In genomic region chr12:63179224-63179623, GRCh38 we compare ENCODE assay signal across 8 cellular contexts.
"Had no signal": no experiment of that assay in that cellular context is flagged by ENCODE, and none has a peak within 500 bp of the region (broad histone marks: within the 10 kb centered on the region; RNA-seq: fewer than 3 reads in every experiment).

No MANE protein-coding gene starts in this region.

- H3K4me3 ChIP-seq: GM12878 had no signal

- DNase-seq: GDM1, GF-D8 had no signal

- ATAC-seq: GM12878 had no signal

- FAIRE-seq: G401.6, GM12878, GM12891, GM12892, GM18507, GM19239 had no signal
